Comparison of ENCODE assay signal across 1 cellular context in the genomic region with DNA sequence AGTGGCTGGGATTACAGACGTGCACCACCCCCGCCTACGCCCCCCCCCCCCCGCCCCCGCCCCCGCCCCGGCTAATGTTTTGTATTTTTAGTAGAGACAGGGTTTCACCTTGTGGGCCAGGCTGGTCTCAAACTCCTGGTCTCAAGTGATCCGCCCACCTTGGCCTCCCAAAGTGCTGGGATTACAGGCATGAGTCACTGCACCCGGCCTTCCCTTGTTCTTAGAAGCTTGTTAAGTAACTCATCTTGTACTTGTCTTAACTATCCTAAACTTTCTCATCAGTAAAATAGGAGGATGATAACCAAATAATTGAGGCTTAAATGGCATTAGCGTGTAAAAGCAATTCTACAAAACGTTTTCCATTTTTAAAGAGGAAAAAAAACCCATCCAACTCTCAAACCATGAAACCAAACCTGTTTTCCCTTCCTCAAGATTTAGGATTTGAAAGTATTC.
TF ChIP-seq lines count a peak whose summit lies in the region.

No MANE protein-coding gene starts in this region.

TF ChIP-seq in GM12878, 131 proteins besides CTCF, POLR2A, EP300 and RAD21 (continued from another document):
- TF ChIP-seq REST (IDR thresholded peaks at IDR 0.05; ENCODE audit: low read depth, low read length) (no peak), SP1 (IDR thresholded peaks at IDR 0.05; ENCODE audit: low read depth, low read length) (no peak), ASH2L (IDR thresholded peaks at IDR 0.05; ENCODE audit: borderline replicate concordance, low read depth) (no peak), ESRRA (IDR thresholded peaks at IDR 0.05; ENCODE audit: low read length) (no peak)
- TF ChIP-seq, protein P1, sequence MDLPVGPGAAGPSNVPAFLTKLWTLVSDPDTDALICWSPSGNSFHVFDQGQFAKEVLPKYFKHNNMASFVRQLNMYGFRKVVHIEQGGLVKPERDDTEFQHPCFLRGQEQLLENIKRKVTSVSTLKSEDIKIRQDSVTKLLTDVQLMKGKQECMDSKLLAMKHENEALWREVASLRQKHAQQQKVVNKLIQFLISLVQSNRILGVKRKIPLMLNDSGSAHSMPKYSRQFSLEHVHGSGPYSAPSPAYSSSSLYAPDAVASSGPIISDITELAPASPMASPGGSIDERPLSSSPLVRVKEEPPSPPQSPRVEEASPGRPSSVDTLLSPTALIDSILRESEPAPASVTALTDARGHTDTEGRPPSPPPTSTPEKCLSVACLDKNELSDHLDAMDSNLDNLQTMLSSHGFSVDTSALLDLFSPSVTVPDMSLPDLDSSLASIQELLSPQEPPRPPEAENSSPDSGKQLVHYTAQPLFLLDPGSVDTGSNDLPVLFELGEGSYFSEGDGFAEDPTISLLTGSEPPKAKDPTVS (IDR thresholded peaks at IDR 0.05; ENCODE audit: low read depth, low read length), result no peak
